ENCODE assay signal across 7 cellular contexts in the genomic region with DNA sequence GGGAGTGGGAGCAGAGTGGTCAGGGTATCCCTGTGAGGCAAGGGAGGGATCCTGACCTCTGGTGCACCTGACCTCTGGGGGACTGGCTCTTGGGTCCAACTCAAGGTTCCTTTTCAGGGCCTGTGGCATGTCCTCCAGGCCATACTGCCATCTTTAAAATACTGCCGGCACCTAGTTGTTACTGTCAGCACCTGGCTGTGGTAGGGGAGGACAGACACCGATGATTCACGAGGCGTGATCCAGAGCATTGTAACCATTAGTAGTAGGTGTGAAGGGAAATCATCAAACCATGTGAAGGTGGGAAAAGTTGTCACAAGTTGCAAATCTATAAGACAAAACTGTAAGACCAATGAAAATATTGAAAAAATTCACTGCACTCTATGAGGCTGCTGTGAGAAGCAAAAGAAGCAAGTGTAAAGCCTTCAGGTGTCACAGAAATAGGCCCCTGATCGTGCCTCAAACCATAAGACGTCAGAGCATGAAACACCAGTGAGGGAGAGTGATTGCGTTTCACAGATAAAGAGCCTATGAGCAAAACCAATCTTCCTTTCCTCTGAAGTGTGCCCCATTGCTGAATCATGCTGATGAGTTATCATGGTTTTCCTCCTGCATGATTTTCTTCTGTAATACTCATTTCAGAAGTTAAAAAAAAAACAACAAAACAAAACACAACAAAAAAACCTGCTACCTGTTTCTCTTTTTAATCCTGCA. TPM values are rescaled to one million over a fixed set of nuclear protein-coding genes. Genes with fewer than 3 reads are reported as not detected.
DNase-seq lines count a peak whose midpoint lies in the region; ATAC-seq and TF ChIP-seq lines count a peak whose summit lies in the region.

No MANE protein-coding gene starts in this region.

- DNase-seq in activated CD8-positive, alpha-beta memory T cell treated with anti-CD3 and anti-CD28 coated beads for 24 hours: peak; percentile 76
- DNase-seq in fibroblast of mammary gland (ENCODE audit: low read depth) (peak; percentile 94), NAMALWA (ENCODE audit: low spot score) (no peak), H7 (no peak), cerebellar cortex (ENCODE audit: low spot score) (no peak)
- peak; percentile 30 for DNase-seq in stimulated activated CD8-positive, alpha-beta memory T cell treated with anti-CD3 and anti-CD28 coated beads, Interleukin-4, amount 100 ng/mL, for 24 hours (ENCODE audit: low read depth)

- no peak for TF ChIP-seq CTCF in fibroblast of mammary gland (conservative IDR thresholded peaks at IDR 0.05; ENCODE audit: control insufficient read depth, insufficient read depth, low read depth, low read length)

- ATAC-seq in HG03280 (IDR thresholded peaks at IDR 0.05; ENCODE audit: unreplicated experiment): peak; percentile 63

- H3K4me3 ChIP-seq in fibroblast of mammary gland (ENCODE audit: control insufficient read depth, low read depth, low read length) (no peak overlapping the region), H7 (ENCODE audit: insufficient read depth, low read depth, low read length) (no peak overlapping the region)

- no peaks in the 10 kb centered on the region for H3K36me3 ChIP-seq in H7 (replicated peaks; ENCODE audit: control insufficient read depth, insufficient read depth, low read length)

- no peaks in the 10 kb centered on the region for H3K27me3 ChIP-seq in H7 (ENCODE audit: control insufficient read depth, insufficient read depth, low read length)

RNA-seq across cellular contexts. Expression of a gene that starts 55.3 kb away (rescaled TPM):
- 59.0 and 74.2 TPM in 2 replicates for total RNA-seq in H7 (2014; rRNA removed; shearing (Covaris generic))

Comparison
In these comparisons a context has a peak if more than half of its experiments do, and no peak if none do; other contexts are left out.
1. DNase-seq: peak in activated CD8-positive, alpha-beta memory T cell treated with anti-CD3 and anti-CD28 coated beads for 24 hours (single experiment), fibroblast of mammary gland (single experiment) and stimulated activated CD8-positive, alpha-beta memory T cell treated with anti-CD3 and anti-CD28 coated beads, Interleukin-4, amount 100 ng/mL, for 24 hours (single experiment); none in NAMALWA (single experiment), H7 (single experiment) and cerebellar cortex (single experiment).